29 cellular contexts compared by ENCODE assay signal in genomic region chr3:44042772-44043171, GRCh38.
"Had no signal": no experiment of that assay in that cellular context is flagged by ENCODE, and none has a peak within 500 bp of the region (broad histone marks: within the 10 kb centered on the region; RNA-seq: fewer than 3 reads in every experiment).

No MANE protein-coding gene starts in this region.

- H3K9me3 Mint-ChIP-seq: activated CD4-positive, alpha-beta memory T cell treated with anti-CD3 and anti-CD28 coated beads, Interleukin-2, amount 10 ng/mL, durations not matched to agents 7 days and 5 days; activated T-cell treated with anti-CD3 and anti-CD28 coated beads, Interleukin-2, amount 50 U/mL, for 24 hours; activated T-helper 17 cell treated with anti-CD3 and anti-CD28 coated beads, Interleukin-2, amount 50 U/mL, for 72 hours; naive thymus-derived CD8-positive, alpha-beta T cell had no signal

- FAIRE-seq: endothelial cell of umbilical vein, kidney, pancreas, urothelium cell line had no signal

- H3K4me2 ChIP-seq: smooth muscle cell had no signal

- H3K4me1 ChIP-seq: gastroesophageal sphincter, pancreas, psoas muscle, tibial nerve had no signal

- H3K4me3 Mint-ChIP-seq: activated CD4-positive, alpha-beta memory T cell treated with anti-CD3 and anti-CD28 coated beads, Interleukin-2, amount 10 ng/mL, durations not matched to agents 7 days and 5 days; activated T-cell treated with anti-CD3 and anti-CD28 coated beads, Interleukin-2, amount 50 U/mL, for 24 hours; activated T-helper 17 cell treated with anti-CD3 and anti-CD28 coated beads, Interleukin-2, amount 50 U/mL, for 72 hours; naive thymus-derived CD8-positive, alpha-beta T cell; neural crest cell had no signal

- H3K4me1 Mint-ChIP-seq: activated CD4-positive, alpha-beta memory T cell treated with anti-CD3 and anti-CD28 coated beads, Interleukin-2, amount 10 ng/mL, durations not matched to agents 7 days and 5 days; activated T-helper 17 cell treated with anti-CD3 and anti-CD28 coated beads, Interleukin-2, amount 50 U/mL, for 72 hours had no signal

- H3K27me3 ChIP-seq: gastroesophageal sphincter, pancreas, tibial nerve had no signal

- H3K36me3 ChIP-seq: gastroesophageal sphincter, pancreas, tibial nerve had no signal

- H3K27ac ChIP-seq: gastroesophageal sphincter, pancreas, psoas muscle, tibial nerve, VCaP had no signal

- DNase-seq: activated CD4-positive, alpha-beta memory T cell treated with anti-CD3 and anti-CD28 coated beads, Interleukin-2, amount 10 ng/mL, durations not matched to agents 7 days and 5 days; activated CD4-positive, alpha-beta T cell treated with anti-CD3 and anti-CD28 coated beads for 48 hours; activated CD8-positive, alpha-beta memory T cell treated with anti-CD3 and anti-CD28 coated beads, Interleukin-2, amount 50 U/mL, for 48 hours; activated gamma-delta T cell treated with Interleukin-2 at 50 U/mL for 16 hours; activated naive CD4-positive, alpha-beta T cell treated with anti-CD3 and anti-CD28 coated beads, Interleukin-2, amount 50 U/mL, for 16 hours; activated T-cell treated with anti-CD3 and anti-CD28 coated beads, Interleukin-2, amount 50 U/mL, for 24 hours; amniotic stem cell; caudate nucleus; cortex of kidney; hippocampal formation; kidney; midbrain; naive thymus-derived CD8-positive, alpha-beta T cell; nucleus accumbens; pancreas; psoas muscle; stimulated activated CD4-positive, alpha-beta T cell treated with anti-CD3 and anti-CD28 coated beads, Interleukin-1b, Interleukin-23, amount 100 ng/mL, for 48 hours; stimulated activated CD4-positive, alpha-beta T cell treated with anti-CD3 and anti-CD28 coated beads, Interleukin-4, amount 100 ng/mL, for 4 hours; stimulated activated CD8-positive, alpha-beta memory T cell treated with anti-CD3 and anti-CD28 coated beads, Interleukin-4, amount 100 ng/mL, for 48 hours; stimulated activated naive CD4-positive, alpha-beta T cell had no signal

- H3K9me3 ChIP-seq: gastroesophageal sphincter, pancreas, psoas muscle, tibial nerve had no signal

- ATAC-seq: activated CD4-positive, CD25-positive, alpha-beta regulatory T cell treated with anti-CD3 and anti-CD28 coated beads, Interleukin-2, amount 50 U/mL, for 24 hours; activated T-helper 17 cell treated with anti-CD3 and anti-CD28 coated beads, Interleukin-2, amount 50 U/mL, for 72 hours; gastroesophageal sphincter; naive thymus-derived CD8-positive, alpha-beta T cell; pancreas; psoas muscle had no signal

- H3K36me3 Mint-ChIP-seq: naive thymus-derived CD8-positive, alpha-beta T cell had no signal

- H3K4me3 ChIP-seq: gastroesophageal sphincter, pancreas, psoas muscle, smooth muscle cell, tibial nerve had no signal

- H3K27ac Mint-ChIP-seq: activated CD4-positive, alpha-beta memory T cell treated with anti-CD3 and anti-CD28 coated beads, Interleukin-2, amount 10 ng/mL, durations not matched to agents 7 days and 5 days; activated T-cell treated with anti-CD3 and anti-CD28 coated beads, Interleukin-2, amount 50 U/mL, for 24 hours; activated T-helper 17 cell treated with anti-CD3 and anti-CD28 coated beads, Interleukin-2, amount 50 U/mL, for 72 hours; naive thymus-derived CD8-positive, alpha-beta T cell had no signal
